Comparison of ENCODE assay signal across 28 cellular contexts in the genomic region with DNA sequence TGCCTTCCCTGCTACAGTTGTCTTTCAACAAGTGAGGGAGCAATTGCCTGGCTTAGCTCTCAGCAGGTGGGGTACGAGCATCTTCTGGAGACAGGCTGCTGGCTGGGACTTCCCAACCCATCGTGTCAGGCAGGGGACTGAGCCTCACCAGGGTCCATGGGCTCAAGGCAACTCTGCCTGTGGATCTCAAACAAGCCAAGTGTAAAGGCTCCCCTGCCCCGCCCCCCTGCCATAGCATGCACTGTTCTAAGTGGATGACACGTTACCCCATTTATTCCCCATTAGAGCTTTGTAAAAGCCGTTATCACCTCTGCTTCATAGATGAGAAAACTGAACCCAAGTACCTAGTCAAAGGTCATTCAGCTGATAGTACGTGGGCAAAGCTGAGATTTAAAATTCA.
"Had no signal": no experiment of that assay in that cellular context is flagged by ENCODE, and none has a peak within 500 bp of the region (broad histone marks: within the 10 kb centered on the region; RNA-seq: fewer than 3 reads in every experiment).

No MANE protein-coding gene starts in this region.

- ATAC-seq: activated CD4-positive, alpha-beta T cell treated with anti-CD3 and anti-CD28 coated beads for 36 hours; activated T-helper 17 cell treated with anti-CD3 and anti-CD28 coated beads, Interleukin-2, amount 50 U/mL, for 72 hours; Panc1; Right ventricle myocardium inferior; T-cell had no signal

- DNase-seq: activated CD4-positive, alpha-beta memory T cell treated with anti-CD3 and anti-CD28 coated beads, Interleukin-2, amount 10 ng/mL, durations not matched to agents 7 days and 5 days; activated CD4-positive, alpha-beta T cell treated with anti-CD3 and anti-CD28 coated beads for 36 hours; activated CD4-positive, alpha-beta T cell treated with anti-CD3 and anti-CD28 coated beads, Interleukin-2, amount 50 U/mL, for 1 hour; activated CD4-positive, CD25-positive, alpha-beta regulatory T cell; activated gamma-delta T cell; activated naive CD4-positive, alpha-beta T cell treated with anti-CD3 and anti-CD28 coated beads for 36 hours; activated T-cell treated with anti-CD3 and anti-CD28 coated beads for 4 hours; activated T-cell treated with anti-CD3 and anti-CD28 coated beads, Interleukin-2, amount 50 U/mL, for 48 hours; MV-4-11; NCI-H1092 treated with DMSO at 0.1 percent for 48 hours; NCI-H1417 treated with DMSO at 0.1 percent for 48 hours; NCI-H1694; NCI-H2029; NCI-H345; NCI-H510A; NCI-H526 treated with DMSO at 0.1 percent for 48 hours; NK-92 treated with Interleukin-12 subunit alpha and Interleukin-12 subunit beta, amount 100 ng/mL, for 24 hours; OCI-M1; RPMI8226; T-cell; T-helper 2 cell; T1000 had no signal

- H3K4me3 Mint-ChIP-seq: activated CD4-positive, alpha-beta memory T cell treated with anti-CD3 and anti-CD28 coated beads, Interleukin-2, amount 10 ng/mL, durations not matched to agents 7 days and 5 days; activated CD4-positive, alpha-beta T cell treated with anti-CD3 and anti-CD28 coated beads for 36 hours; activated naive CD4-positive, alpha-beta T cell treated with anti-CD3 and anti-CD28 coated beads for 36 hours; activated naive CD8-positive, alpha-beta T cell; activated T-helper 17 cell treated with anti-CD3 and anti-CD28 coated beads, Interleukin-2, amount 50 U/mL, for 72 hours; T-cell had no signal

- H3K27ac ChIP-seq: SK-N-MC had no signal

- H3K27ac Mint-ChIP-seq: activated CD4-positive, alpha-beta memory T cell treated with anti-CD3 and anti-CD28 coated beads, Interleukin-2, amount 10 ng/mL, durations not matched to agents 7 days and 5 days; activated CD4-positive, alpha-beta T cell treated with anti-CD3 and anti-CD28 coated beads for 36 hours; activated naive CD4-positive, alpha-beta T cell treated with anti-CD3 and anti-CD28 coated beads for 36 hours; activated naive CD8-positive, alpha-beta T cell; activated T-helper 17 cell treated with anti-CD3 and anti-CD28 coated beads, Interleukin-2, amount 50 U/mL, for 72 hours; T-cell had no signal

- H3K4me3 ChIP-seq: SK-N-MC had no signal

- H3K27me3 Mint-ChIP-seq: activated CD4-positive, alpha-beta memory T cell treated with anti-CD3 and anti-CD28 coated beads, Interleukin-2, amount 10 ng/mL, durations not matched to agents 7 days and 5 days; activated naive CD8-positive, alpha-beta T cell; T-cell had no signal

- H3K4me1 Mint-ChIP-seq: activated CD4-positive, alpha-beta memory T cell treated with anti-CD3 and anti-CD28 coated beads, Interleukin-2, amount 10 ng/mL, durations not matched to agents 7 days and 5 days; activated CD4-positive, alpha-beta T cell treated with anti-CD3 and anti-CD28 coated beads for 36 hours; activated T-helper 17 cell treated with anti-CD3 and anti-CD28 coated beads, Interleukin-2, amount 50 U/mL, for 72 hours; T-cell had no signal

- H3K36me3 Mint-ChIP-seq: activated naive CD8-positive, alpha-beta T cell; T-cell had no signal

- FAIRE-seq: TTC549 had no signal
